In the genomic region with DNA sequence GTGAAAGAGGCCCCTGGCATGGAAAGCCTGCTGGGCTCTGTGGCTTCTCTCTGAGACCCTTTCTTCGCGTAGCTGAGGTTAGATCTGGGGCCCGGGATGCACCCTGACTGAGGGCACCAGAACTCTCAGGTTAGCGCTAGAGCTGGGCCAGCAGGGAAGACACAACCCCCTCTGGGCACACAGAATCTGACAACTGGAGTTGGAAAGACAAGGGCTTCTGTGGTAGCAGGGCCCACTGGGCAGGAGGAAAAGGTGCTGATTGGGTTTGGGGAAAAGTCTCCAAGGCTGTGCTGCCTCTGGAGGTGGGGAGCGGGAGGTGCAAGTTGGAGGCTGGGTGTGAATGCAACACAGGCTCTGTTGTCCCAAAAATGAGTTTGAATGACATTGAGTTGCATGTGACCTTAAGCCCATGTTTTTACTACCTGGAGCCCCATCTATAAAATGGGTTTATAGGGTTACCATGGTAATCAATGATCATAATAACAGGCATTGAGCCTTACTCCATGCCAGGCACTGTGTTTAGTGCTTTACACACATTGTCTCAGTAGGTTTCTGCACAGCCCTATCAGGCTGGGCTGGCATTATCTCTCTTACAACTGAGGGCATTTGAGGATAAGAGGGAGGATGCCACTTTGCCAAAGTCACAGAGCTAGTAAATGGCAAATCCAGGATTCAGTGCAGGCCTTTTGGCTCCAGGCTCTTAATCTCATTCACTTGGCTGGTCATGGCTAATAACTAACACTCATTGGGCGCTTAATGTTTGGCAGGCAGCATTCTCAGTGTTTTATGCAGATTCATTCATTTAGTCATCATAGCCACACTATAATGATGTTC, we compare ENCODE assay signal across 1 cellular context.
A peak's percentile ranks its signal among the peaks of the same experiment; 100 is the strongest.
TF ChIP-seq lines count a peak whose summit lies in the region.

No MANE protein-coding gene starts in this region.

TF ChIP-seq in K562, 482 proteins besides CTCF, POLR2A, EP300 and RAD21 (continued from another document):
- TF ChIP-seq, protein P1, sequence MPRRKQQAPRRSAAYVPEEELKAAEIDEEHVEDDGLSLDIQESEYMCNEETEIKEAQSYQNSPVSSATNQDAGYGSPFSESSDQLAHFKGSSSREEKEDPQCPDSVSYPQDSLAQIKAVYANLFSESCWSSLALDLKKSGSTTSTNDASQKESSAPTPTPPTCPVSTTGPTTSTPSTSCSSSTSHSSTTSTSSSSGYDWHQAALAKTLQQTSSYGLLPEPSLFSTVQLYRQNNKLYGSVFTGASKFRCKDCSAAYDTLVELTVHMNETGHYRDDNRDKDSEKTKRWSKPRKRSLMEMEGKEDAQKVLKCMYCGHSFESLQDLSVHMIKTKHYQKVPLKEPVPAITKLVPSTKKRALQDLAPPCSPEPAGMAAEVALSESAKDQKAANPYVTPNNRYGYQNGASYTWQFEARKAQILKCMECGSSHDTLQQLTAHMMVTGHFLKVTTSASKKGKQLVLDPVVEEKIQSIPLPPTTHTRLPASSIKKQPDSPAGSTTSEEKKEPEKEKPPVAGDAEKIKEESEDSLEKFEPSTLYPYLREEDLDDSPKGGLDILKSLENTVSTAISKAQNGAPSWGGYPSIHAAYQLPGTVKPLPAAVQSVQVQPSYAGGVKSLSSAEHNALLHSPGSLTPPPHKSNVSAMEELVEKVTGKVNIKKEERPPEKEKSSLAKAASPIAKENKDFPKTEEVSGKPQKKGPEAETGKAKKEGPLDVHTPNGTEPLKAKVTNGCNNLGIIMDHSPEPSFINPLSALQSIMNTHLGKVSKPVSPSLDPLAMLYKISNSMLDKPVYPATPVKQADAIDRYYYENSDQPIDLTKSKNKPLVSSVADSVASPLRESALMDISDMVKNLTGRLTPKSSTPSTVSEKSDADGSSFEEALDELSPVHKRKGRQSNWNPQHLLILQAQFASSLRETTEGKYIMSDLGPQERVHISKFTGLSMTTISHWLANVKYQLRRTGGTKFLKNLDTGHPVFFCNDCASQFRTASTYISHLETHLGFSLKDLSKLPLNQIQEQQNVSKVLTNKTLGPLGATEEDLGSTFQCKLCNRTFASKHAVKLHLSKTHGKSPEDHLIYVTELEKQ (CRISPR knock-in tag; IDR thresholded peaks at IDR 0.05): no peak
- TF ChIP-seq FOXK2 (conservative IDR thresholded peaks at IDR 0.05 in 1 of 2, IDR thresholded peaks at IDR 0.05 in 1 of 2; ENCODE audit: low read depth in 2 of 2) (no peak), RBM25 (IDR thresholded peaks at IDR 0.05; ENCODE audit: low read depth, low read length, severe bottlenecking) (peak; percentile 10), ZNF780A (CRISPR knock-in tag; IDR thresholded peaks at IDR 0.05) (no peak), CEBPG (CRISPR knock-in tag; IDR thresholded peaks at IDR 0.05) (no peak), CEBPG (tag; conservative IDR thresholded peaks at IDR 0.05 in 1 of 2, IDR thresholded peaks at IDR 0.05 in 1 of 2) (no peak), ZNF436 (CRISPR knock-in tag; IDR thresholded peaks at IDR 0.05) (no peak), ZZZ3 (IDR thresholded peaks at IDR 0.05) (no peak), ZKSCAN3 (CRISPR knock-in tag; IDR thresholded peaks at IDR 0.05) (no peak), PHB2 (IDR thresholded peaks at IDR 0.05; ENCODE audit: low read depth) (no peak), CC2D1A (IDR thresholded peaks at IDR 0.05) (0 out of 2 replicates have a peak, but pooled peaks have one; percentile 14), ZNF644 (tag; IDR thresholded peaks at IDR 0.05; ENCODE audit: low read depth) (0 out of 2 replicates have a peak, but pooled peaks have one; percentile 44), SRSF3 (IDR thresholded peaks at IDR 0.05; ENCODE audit: insufficient read depth, low read length) (no peak), SAP30 (IDR thresholded peaks at IDR 0.05; ENCODE audit: borderline replicate concordance, insufficient read depth, low read depth, low read length, poor library complexity, severe bottlenecking) (no peak), GTF2F1 (IDR thresholded peaks at IDR 0.05; ENCODE audit: low read depth, low read length) (no peak), CBFB (CRISPR knock-in tag; IDR thresholded peaks at IDR 0.05) (no peak), MAFK (IDR thresholded peaks at IDR 0.05; ENCODE audit: low read length) (peak; percentile 11; the same call in 1 of the 2 replicates), ZNF316 (IDR thresholded peaks at IDR 0.05) (no peak), FOXA3 (CRISPR knock-in tag; conservative IDR thresholded peaks at IDR 0.05 in 1 of 2, IDR thresholded peaks at IDR 0.05 in 1 of 2) (no peak), BRCA1 (IDR thresholded peaks at IDR 0.05) (no peak), BRCA1 (CRISPR knock-in tag; IDR thresholded peaks at IDR 0.05) (no peak), KLF16 (IDR thresholded peaks at IDR 0.05) (0 out of 2 replicates have a peak, but pooled peaks have one; percentile 17), PHF21A (IDR thresholded peaks at IDR 0.05; ENCODE audit: borderline replicate concordance, low read depth) (no peak), KDM5B (IDR thresholded peaks at IDR 0.05; ENCODE audit: insufficient replicate concordance, low read depth, low read length) (no peak), HEY1 (CRISPR knock-in tag; IDR thresholded peaks at IDR 0.05; ENCODE audit: borderline replicate concordance) (no peak), EHMT2 (IDR thresholded peaks at IDR 0.05) (no peak)
- TF ChIP-seq, protein P2, sequence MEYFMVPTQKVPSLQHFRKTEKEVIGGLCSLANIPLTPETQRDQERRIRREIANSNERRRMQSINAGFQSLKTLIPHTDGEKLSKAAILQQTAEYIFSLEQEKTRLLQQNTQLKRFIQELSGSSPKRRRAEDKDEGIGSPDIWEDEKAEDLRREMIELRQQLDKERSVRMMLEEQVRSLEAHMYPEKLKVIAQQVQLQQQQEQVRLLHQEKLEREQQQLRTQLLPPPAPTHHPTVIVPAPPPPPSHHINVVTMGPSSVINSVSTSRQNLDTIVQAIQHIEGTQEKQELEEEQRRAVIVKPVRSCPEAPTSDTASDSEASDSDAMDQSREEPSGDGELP (CRISPR knock-in tag; IDR thresholded peaks at IDR 0.05; ENCODE audit: borderline replicate concordance): no peak
- TF ChIP-seq, protein P3, sequence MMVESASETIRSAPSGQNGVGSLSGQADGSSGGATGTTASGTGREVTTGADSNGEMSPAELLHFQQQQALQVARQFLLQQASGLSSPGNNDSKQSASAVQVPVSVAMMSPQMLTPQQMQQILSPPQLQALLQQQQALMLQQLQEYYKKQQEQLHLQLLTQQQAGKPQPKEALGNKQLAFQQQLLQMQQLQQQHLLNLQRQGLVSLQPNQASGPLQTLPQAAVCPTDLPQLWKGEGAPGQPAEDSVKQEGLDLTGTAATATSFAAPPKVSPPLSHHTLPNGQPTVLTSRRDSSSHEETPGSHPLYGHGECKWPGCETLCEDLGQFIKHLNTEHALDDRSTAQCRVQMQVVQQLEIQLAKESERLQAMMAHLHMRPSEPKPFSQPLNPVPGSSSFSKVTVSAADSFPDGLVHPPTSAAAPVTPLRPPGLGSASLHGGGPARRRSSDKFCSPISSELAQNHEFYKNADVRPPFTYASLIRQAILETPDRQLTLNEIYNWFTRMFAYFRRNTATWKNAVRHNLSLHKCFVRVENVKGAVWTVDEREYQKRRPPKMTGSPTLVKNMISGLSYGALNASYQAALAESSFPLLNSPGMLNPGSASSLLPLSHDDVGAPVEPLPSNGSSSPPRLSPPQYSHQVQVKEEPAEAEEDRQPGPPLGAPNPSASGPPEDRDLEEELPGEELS (CRISPR knock-in tag; IDR thresholded peaks at IDR 0.05; ENCODE audit: borderline replicate concordance): no peak
- TF ChIP-seq, protein P4, sequence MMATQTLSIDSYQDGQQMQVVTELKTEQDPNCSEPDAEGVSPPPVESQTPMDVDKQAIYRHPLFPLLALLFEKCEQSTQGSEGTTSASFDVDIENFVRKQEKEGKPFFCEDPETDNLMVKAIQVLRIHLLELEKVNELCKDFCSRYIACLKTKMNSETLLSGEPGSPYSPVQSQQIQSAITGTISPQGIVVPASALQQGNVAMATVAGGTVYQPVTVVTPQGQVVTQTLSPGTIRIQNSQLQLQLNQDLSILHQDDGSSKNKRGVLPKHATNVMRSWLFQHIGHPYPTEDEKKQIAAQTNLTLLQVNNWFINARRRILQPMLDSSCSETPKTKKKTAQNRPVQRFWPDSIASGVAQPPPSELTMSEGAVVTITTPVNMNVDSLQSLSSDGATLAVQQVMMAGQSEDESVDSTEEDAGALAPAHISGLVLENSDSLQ (IDR thresholded peaks at IDR 0.05): peak; percentile 59; the same call in 1 of the 2 replicates
- TF ChIP-seq, protein P5, sequence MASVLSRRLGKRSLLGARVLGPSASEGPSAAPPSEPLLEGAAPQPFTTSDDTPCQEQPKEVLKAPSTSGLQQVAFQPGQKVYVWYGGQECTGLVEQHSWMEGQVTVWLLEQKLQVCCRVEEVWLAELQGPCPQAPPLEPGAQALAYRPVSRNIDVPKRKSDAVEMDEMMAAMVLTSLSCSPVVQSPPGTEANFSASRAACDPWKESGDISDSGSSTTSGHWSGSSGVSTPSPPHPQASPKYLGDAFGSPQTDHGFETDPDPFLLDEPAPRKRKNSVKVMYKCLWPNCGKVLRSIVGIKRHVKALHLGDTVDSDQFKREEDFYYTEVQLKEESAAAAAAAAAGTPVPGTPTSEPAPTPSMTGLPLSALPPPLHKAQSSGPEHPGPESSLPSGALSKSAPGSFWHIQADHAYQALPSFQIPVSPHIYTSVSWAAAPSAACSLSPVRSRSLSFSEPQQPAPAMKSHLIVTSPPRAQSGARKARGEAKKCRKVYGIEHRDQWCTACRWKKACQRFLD (CRISPR knock-in tag; IDR thresholded peaks at IDR 0.05): 0 out of 2 replicates have a peak, but pooled peaks have one; percentile 35
- TF ChIP-seq, protein P6, sequence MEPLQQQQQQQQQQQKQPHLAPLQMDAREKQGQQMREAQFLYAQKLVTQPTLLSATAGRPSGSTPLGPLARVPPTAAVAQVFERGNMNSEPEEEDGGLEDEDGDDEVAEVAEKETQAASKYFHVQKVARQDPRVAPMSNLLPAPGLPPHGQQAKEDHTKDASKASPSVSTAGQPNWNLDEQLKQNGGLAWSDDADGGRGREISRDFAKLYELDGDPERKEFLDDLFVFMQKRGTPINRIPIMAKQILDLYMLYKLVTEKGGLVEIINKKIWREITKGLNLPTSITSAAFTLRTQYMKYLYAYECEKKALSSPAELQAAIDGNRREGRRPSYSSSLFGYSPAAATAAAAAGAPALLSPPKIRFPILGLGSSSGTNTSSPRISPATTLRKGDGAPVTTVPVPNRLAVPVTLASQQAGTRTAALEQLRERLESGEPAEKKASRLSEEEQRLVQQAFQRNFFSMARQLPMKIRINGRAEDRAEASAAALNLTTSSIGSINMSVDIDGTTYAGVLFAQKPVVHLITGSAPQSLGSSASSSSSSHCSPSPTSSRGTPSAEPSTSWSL (CRISPR knock-in tag; IDR thresholded peaks at IDR 0.05; ENCODE audit: borderline replicate concordance): no peak
TF ChIP-seq in K562: peak in this region for 9.
